ENCODE assay signal across 18 cellular contexts in the genomic region with DNA sequence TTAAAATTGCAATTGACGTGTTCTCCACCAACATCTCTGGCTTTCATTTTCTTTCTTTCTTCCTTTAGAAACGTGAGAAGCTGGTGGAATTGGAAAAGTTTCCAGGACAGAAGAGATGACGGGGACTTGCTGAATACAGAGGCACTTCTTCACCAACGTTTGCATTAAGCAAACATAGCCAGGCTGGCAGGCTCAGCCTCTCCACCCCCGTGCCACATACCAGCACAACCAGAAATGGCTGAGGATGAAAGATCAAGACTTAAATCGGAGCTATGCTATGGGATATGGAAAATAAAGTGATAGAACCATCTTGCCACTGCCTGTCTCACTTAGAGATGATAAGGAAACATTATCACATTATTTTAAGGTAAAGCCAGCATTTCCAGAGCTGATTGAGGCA.
"Had no signal": no experiment of that assay in that cellular context is flagged by ENCODE, and none has a peak within 500 bp of the region (broad histone marks: within the 10 kb centered on the region; RNA-seq: fewer than 3 reads in every experiment).

No MANE protein-coding gene starts in this region.

- H3K4me1 ChIP-seq: lower lobe of right lung, right atrium auricular region, transverse colon, uterus had no signal

- H3K27ac ChIP-seq: epithelial cell of prostate, lower lobe of right lung, right atrium auricular region, suprapubic skin, transverse colon, uterus had no signal

- H3K27ac Mint-ChIP-seq: activated B cell treated with CpG ODN at 0.5 μM for 24 hours; activated CD4-positive, alpha-beta memory T cell treated with anti-CD3 and anti-CD28 coated beads for 36 hours; activated CD8-positive, alpha-beta memory T cell treated with anti-CD3 and anti-CD28 coated beads, Interleukin-2, amount 10 ng/mL, durations not matched to agents 7 days and 5 days; activated naive CD8-positive, alpha-beta T cell treated with anti-CD3 and anti-CD28 coated beads for 36 hours; endodermal cell; natural killer cell had no signal

- H3K27me3 ChIP-seq: right atrium auricular region, suprapubic skin, transverse colon, uterus had no signal

- H3K4me3 ChIP-seq: lower lobe of right lung, right atrium auricular region, suprapubic skin, transverse colon, uterus had no signal

- H3K36me3 ChIP-seq: lower lobe of right lung, right atrium auricular region, suprapubic skin, transverse colon, uterus had no signal

- H3K27me3 Mint-ChIP-seq: activated CD4-positive, alpha-beta memory T cell treated with anti-CD3 and anti-CD28 coated beads for 36 hours; activated CD8-positive, alpha-beta memory T cell treated with anti-CD3 and anti-CD28 coated beads, Interleukin-2, amount 10 ng/mL, durations not matched to agents 7 days and 5 days; activated naive CD8-positive, alpha-beta T cell treated with anti-CD3 and anti-CD28 coated beads for 36 hours had no signal

- H3K4me3 Mint-ChIP-seq: activated B cell treated with CpG ODN at 0.5 μM for 24 hours; activated CD4-positive, alpha-beta memory T cell treated with anti-CD3 and anti-CD28 coated beads for 36 hours; activated CD8-positive, alpha-beta memory T cell treated with anti-CD3 and anti-CD28 coated beads, Interleukin-2, amount 10 ng/mL, durations not matched to agents 7 days and 5 days; activated naive CD8-positive, alpha-beta T cell treated with anti-CD3 and anti-CD28 coated beads for 36 hours; endodermal cell; natural killer cell had no signal

- DNase-seq: activated B cell treated with CpG ODN at 0.5 μM for 24 hours; activated CD4-positive, alpha-beta memory T cell treated with anti-CD3 and anti-CD28 coated beads for 36 hours; activated CD4-positive, alpha-beta T cell treated with anti-CD3 and anti-CD28 coated beads for 4 hours; activated CD8-positive, alpha-beta memory T cell treated with anti-CD3 and anti-CD28 coated beads, Interleukin-2, amount 10 ng/mL, durations not matched to agents 7 days and 5 days; activated naive CD4-positive, alpha-beta T cell; activated naive CD8-positive, alpha-beta T cell treated with anti-CD3 and anti-CD28 coated beads for 36 hours; amniotic stem cell; endodermal cell; foreskin fibroblast; lower lobe of right lung; natural killer cell; nucleus accumbens; stimulated activated naive CD8-positive, alpha-beta T cell treated with anti-CD3 and anti-CD28 coated beads, Interleukin-15, Interleukin-2, amounts not matched to agents 100 U/mL and 50 U/mL, for 24 hours; transverse colon; uterus had no signal

- H3K4me1 Mint-ChIP-seq: activated CD8-positive, alpha-beta memory T cell treated with anti-CD3 and anti-CD28 coated beads, Interleukin-2, amount 10 ng/mL, durations not matched to agents 7 days and 5 days; activated naive CD8-positive, alpha-beta T cell treated with anti-CD3 and anti-CD28 coated beads for 36 hours; natural killer cell had no signal

- H3K9me3 Mint-ChIP-seq: activated B cell treated with CpG ODN at 0.5 μM for 24 hours; activated CD4-positive, alpha-beta memory T cell treated with anti-CD3 and anti-CD28 coated beads for 36 hours; activated naive CD8-positive, alpha-beta T cell treated with anti-CD3 and anti-CD28 coated beads for 36 hours; endodermal cell had no signal

- H3K9me3 ChIP-seq: lower lobe of right lung, right atrium auricular region, suprapubic skin, transverse colon, uterus had no signal

- ATAC-seq: activated CD8-positive, alpha-beta memory T cell treated with anti-CD3 and anti-CD28 coated beads, Interleukin-2, amount 10 ng/mL, durations not matched to agents 7 days and 5 days; lower lobe of right lung; natural killer cell; stimulated activated naive CD8-positive, alpha-beta T cell treated with anti-CD3 and anti-CD28 coated beads, Interleukin-15, Interleukin-2, amounts not matched to agents 100 U/mL and 50 U/mL, for 24 hours had no signal
